In the genomic region with DNA sequence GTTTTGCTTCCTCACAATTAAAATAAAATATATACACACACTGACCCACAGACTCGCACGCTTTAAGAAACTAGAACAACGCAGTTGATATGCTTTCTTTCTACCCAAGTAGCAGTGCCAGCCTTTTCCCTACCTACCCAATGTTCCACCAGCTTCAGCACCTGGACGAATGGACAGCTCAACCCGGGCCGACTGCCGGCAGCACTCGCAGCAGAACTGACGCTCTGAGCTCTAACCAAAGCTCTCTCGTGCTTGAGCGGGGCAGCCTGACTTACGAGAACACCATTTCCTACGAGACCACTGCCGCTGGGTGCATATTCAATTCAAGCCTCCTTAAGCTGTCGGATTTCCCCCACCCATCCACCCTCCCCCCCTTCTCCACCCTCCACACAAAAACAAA, we compare ENCODE assay signal across 8 cellular contexts.
A peak's percentile ranks its signal among the peaks of the same experiment; 100 is the strongest.
DNase-seq lines count a peak whose midpoint lies in the region; ATAC-seq, FAIRE-seq and TF ChIP-seq lines count a peak whose summit lies in the region.

No MANE protein-coding gene starts in this region.

- no peak overlapping the region for H2AFZ ChIP-seq in H1 (ENCODE audit: low read length)

- H3K9me3 Mint-ChIP-seq in activated CD4-positive, alpha-beta memory T cell treated with anti-CD3 and anti-CD28 coated beads for 36 hours = no peaks in the 10 kb centered on the region
- H3K9me3 Mint-ChIP-seq in memory B cell = no peaks in the 10 kb centered on the region

- no peak overlapping the region for H2BK5ac ChIP-seq in H1 (ENCODE audit: low read depth, low read length)

- H3K56ac ChIP-seq in H1 (replicated peaks; ENCODE audit: insufficient read length, low read depth, low read length) = no peak overlapping the region

- H3K27me3 Mint-ChIP-seq in activated CD4-positive, alpha-beta memory T cell treated with anti-CD3 and anti-CD28 coated beads for 36 hours = peaks cover 65% of the 10 kb centered on the region
- peaks cover 30% of the 10 kb centered on the region for H3K27me3 Mint-ChIP-seq in memory B cell

- no peak overlapping the region for H3K23ac ChIP-seq in H1 (ENCODE audit: insufficient read length)

- ATAC-seq in memory B cell (ENCODE audit: low read depth) (peak; percentile 29), HG02840 (IDR thresholded peaks at IDR 0.05; ENCODE audit: low FRiP score, unreplicated experiment) (no peak)

- no peak overlapping the region for H3K14ac ChIP-seq in H1 (ENCODE audit: insufficient read length)

- intact Hi-C loops in activated CD4-positive, alpha-beta memory T cell treated with anti-CD3 and anti-CD28 coated beads for 36 hours (cut with micrococcal nuclease) = loop anchor here (2.0 to 5.0 kb wide), 2 partner anchors 127 to 256 kb away; partner anchors contain the start of gene DPYD

- H3K4me1 Mint-ChIP-seq in activated CD4-positive, alpha-beta memory T cell treated with anti-CD3 and anti-CD28 coated beads for 36 hours (ENCODE audit: low read depth) = peaks cover 34% of the 10 kb centered on the region
- peaks cover 8% of the 10 kb centered on the region for H3K4me1 Mint-ChIP-seq in memory B cell

- no peak overlapping the region for H3K27ac ChIP-seq in H1 (ENCODE audit: low read depth, low read length)

- DNase-seq in CD1c-positive myeloid dendritic cell (ENCODE audit: extremely low spot score) (peak; percentile 71), H4 (ENCODE audit: low spot score) (peak; percentile 75), NCI-H2171 treated with DMSO at 0.1 percent for 48 hours (lab: John Stamatoyannopoulos, UW) (peak; percentile 69), H1 (ENCODE audit: low read depth in 1 of 2, low spot score in 2 of 2) (peak; percentile 56 to 87), memory B cell (ENCODE audit: low spot score in 2 of 2) (peak in 1 of 2 donors; percentile 26)
- peak; percentile 85 for DNase-seq in activated CD4-positive, alpha-beta memory T cell treated with anti-CD3 and anti-CD28 coated beads for 36 hours
- DNase-seq in stimulated activated CD8-positive, alpha-beta memory T cell treated with anti-CD3 and anti-CD28 coated beads, Interleukin-15, amount 100 ng/mL, for 1 hour (ENCODE audit: low read depth) = peak; percentile 39

- H3K79me2 ChIP-seq in H1 (ENCODE audit: control insufficient read depth in 1 of 2, insufficient read depth in 2 of 2, low read length in 2 of 2) = no peaks in the 10 kb centered on the region

- H2BK120ac ChIP-seq in H1 (replicated peaks; ENCODE audit: low read depth, low read length) = no peak overlapping the region

- no peak overlapping the region for H3K27ac Mint-ChIP-seq in activated CD4-positive, alpha-beta memory T cell treated with anti-CD3 and anti-CD28 coated beads for 36 hours
- no peak overlapping the region for H3K27ac Mint-ChIP-seq in memory B cell

- no peak overlapping the region for H3K9ac ChIP-seq in H1 (replicated peaks in 1 of 4; ENCODE audit: extremely low read depth in 1 of 4, low read depth in 3 of 4, low read length in 3 of 4)

- H2BK12ac ChIP-seq in H1 (ENCODE audit: low read depth, low read length) = no peak overlapping the region

- H3K36me3 Mint-ChIP-seq in activated CD4-positive, alpha-beta memory T cell treated with anti-CD3 and anti-CD28 coated beads for 36 hours = no peaks in the 10 kb centered on the region
- no peaks in the 10 kb centered on the region for H3K36me3 Mint-ChIP-seq in memory B cell

- peak; percentile 50 for FAIRE-seq in H1 (lab: Jason Lieb, UNC)

- H3K4me1 ChIP-seq in H1 (replicated peaks in 1 of 4; ENCODE audit: control insufficient read depth in 3 of 4, insufficient read depth in 4 of 4, low read length in 3 of 4) = peaks cover 2 to 13% (median 6%) of the 10 kb centered on the region in 4 experiments

- WGBS in H1 (ENCODE audit: extremely low coverage in 1 of 2, insufficient coverage in 1 of 2, insufficient read length in 1 of 2, insufficient replicate concordance in 2 of 2, low coverage in 1 of 2, low lambda C conversion rate in 2 of 2, missing lambda C conversion rate in 1 of 2), 2 experiments = 3% methylated on average over 9 of the region's 15 CpGs; no CpG with 5 or more reads in 1 of the 2 experiments

- H3K18ac ChIP-seq in H1 (ENCODE audit: extremely low read depth, low read length) = no peak overlapping the region

- no peaks in the 10 kb centered on the region for H3K36me3 ChIP-seq in H1 (ENCODE audit: control insufficient read depth in 2 of 4, insufficient read depth in 4 of 4, low read length in 3 of 4)

- TF ChIP-seq RAD21 in H1 (IDR thresholded peaks at IDR 0.05 in 1 of 2, conservative IDR thresholded peaks at IDR 0.05 in 1 of 2; ENCODE audit: low read depth in 2 of 2, low read length in 2 of 2) = peak; percentile 14 to 23; a peak in 2 of 4 replicates

- peaks cover 34 to 73% (median 60%) of the 10 kb centered on the region in 4 experiments for H3K27me3 ChIP-seq in H1 (replicated peaks in 1 of 4; ENCODE audit: control insufficient read depth in 3 of 4, extremely low read depth in 1 of 4, insufficient read depth in 3 of 4, low read length in 3 of 4)

- no peak overlapping the region for H4K5ac ChIP-seq in H1 (ENCODE audit: insufficient read length, low read depth, low read length)

- no peak overlapping the region for H2BK15ac ChIP-seq in H1 (ENCODE audit: low read length)

- H3K9me3 ChIP-seq in H1 (ENCODE audit: insufficient read depth in 2 of 2, low read depth in 1 of 2, low read length in 1 of 2) = no peaks in the 10 kb centered on the region

- no peak overlapping the region for H2BK20ac ChIP-seq in H1 (ENCODE audit: low read length)

- no peaks in the 10 kb centered on the region for H3K79me1 ChIP-seq in H1 (ENCODE audit: low read depth, low read length)

- peaks cover 14% of the 10 kb centered on the region for H3K23me2 ChIP-seq in H1 (ENCODE audit: low read depth, low read length)

- TF ChIP-seq CTCF in H1 (IDR thresholded peaks at IDR 0.05; ENCODE audit: control extremely low read depth in 1 of 3, insufficient read depth in 1 of 3, low read depth in 1 of 3, low read length in 3 of 3) = no peak

- H2AK5ac ChIP-seq in H1 (ENCODE audit: low read depth, low read length) = no peak overlapping the region

- H4K20me1 ChIP-seq in H1 (replicated peaks in 1 of 2; ENCODE audit: control insufficient read depth in 1 of 2, insufficient read depth in 2 of 2, low read length in 2 of 2) = peaks cover 3 to 5% of the 10 kb centered on the region in 2 experiments

- no peak overlapping the region for H3K4me3 Mint-ChIP-seq in activated CD4-positive, alpha-beta memory T cell treated with anti-CD3 and anti-CD28 coated beads for 36 hours
- no peak overlapping the region for H3K4me3 Mint-ChIP-seq in memory B cell

- CTCF ChIA-PET in activated CD4-positive, alpha-beta memory T cell treated with anti-CD3 and anti-CD28 coated beads for 36 hours (lab: Charles Lee) = interaction anchor here (0.9 to 2.3 kb wide), 2 partner anchors 10 to 910 kb away, joined by 3 to 7 read pairs; no protein-coding TSS in a partner anchor
- CTCF ChIA-PET in H1 (lab: Charles Lee; ENCODE audit: partially characterized antibody) = interaction anchor here (0.6 to 2.5 kb wide), 4 partner anchors 92 to 913 kb away, joined by 3 to 9 read pairs (median 4); no protein-coding TSS in a partner anchor

- no peak overlapping the region for H3K4ac ChIP-seq in H1 (replicated peaks; ENCODE audit: insufficient read length, low read depth, low read length)

- no peak for TF ChIP-seq EP300 in H1 (IDR thresholded peaks at IDR 0.05; ENCODE audit: borderline replicate concordance in 1 of 2, low read depth in 2 of 2, low read length in 2 of 2)

- H3K4me2 ChIP-seq in H1 (ENCODE audit: insufficient read depth in 1 of 2, low read depth in 2 of 2, low read length in 2 of 2) = peak overlapping the region; percentile 72 to 94

- POLR2A ChIA-PET in activated CD4-positive, alpha-beta memory T cell treated with anti-CD3 and anti-CD28 coated beads for 36 hours (lab: Charles Lee) = no interaction called here
- POLR2A ChIA-PET in H1 (lab: Charles Lee; ENCODE audit: partially characterized antibody) = no interaction called here

- peak overlapping the region; percentile 15 to 61 (median 36); a peak in 4 of 8 replicates for H3K4me3 ChIP-seq in H1 (ENCODE audit: extremely low read depth in 1 of 4, insufficient read depth in 2 of 4, low read depth in 3 of 4, low read length in 4 of 4)

- no peak for TF ChIP-seq POLR2A in H1 (IDR thresholded peaks at IDR 0.05; ENCODE audit: control extremely low read depth in 1 of 2, low read depth in 2 of 2, low read length in 2 of 2)

- no peak overlapping the region for H4K8ac ChIP-seq in H1 (ENCODE audit: extremely low read depth, insufficient read depth, low read length)

- no peak overlapping the region for H4K91ac ChIP-seq in H1 (replicated peaks; ENCODE audit: insufficient read length, low read length)

TF ChIP-seq in H1, 55 proteins besides CTCF, POLR2A, EP300 and RAD21:
- peak; percentile 48 to 74; a peak in 2 of 4 replicates for TF ChIP-seq HDAC2 (IDR thresholded peaks at IDR 0.05; ENCODE audit: borderline replicate concordance in 1 of 2, low read depth in 2 of 2, low read length in 2 of 2)
- TF ChIP-seq NANOG (IDR thresholded peaks at IDR 0.05; ENCODE audit: insufficient read depth, low read depth, low read length, poor library complexity, severe bottlenecking) = no peak
- TF ChIP-seq, protein P1, sequence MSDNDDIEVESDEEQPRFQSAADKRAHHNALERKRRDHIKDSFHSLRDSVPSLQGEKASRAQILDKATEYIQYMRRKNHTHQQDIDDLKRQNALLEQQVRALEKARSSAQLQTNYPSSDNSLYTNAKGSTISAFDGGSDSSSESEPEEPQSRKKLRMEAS (IDR thresholded peaks at IDR 0.05) = peak; percentile 80; the same call in 1 of the 2 replicates
- peak; percentile 94 for TF ChIP-seq SAP30 (IDR thresholded peaks at IDR 0.05; ENCODE audit: insufficient read depth, insufficient replicate concordance, low read length)
- peak; percentile 98 for TF ChIP-seq SIN3A (conservative IDR thresholded peaks at IDR 0.05 in 1 of 2, IDR thresholded peaks at IDR 0.05 in 1 of 2; ENCODE audit: low read depth in 1 of 2, low read length in 2 of 2)
- no peak for TF ChIP-seq TCF12 (IDR thresholded peaks at IDR 0.05; ENCODE audit: low read depth, low read length)
- no peak for TF ChIP-seq CHD1 (IDR thresholded peaks at IDR 0.05; ENCODE audit: low read depth, low read length)
- peak; percentile 86 for TF ChIP-seq CHD2 (IDR thresholded peaks at IDR 0.05; ENCODE audit: low read length)
